1 cellular context compared by ENCODE assay signal in the genomic region with DNA sequence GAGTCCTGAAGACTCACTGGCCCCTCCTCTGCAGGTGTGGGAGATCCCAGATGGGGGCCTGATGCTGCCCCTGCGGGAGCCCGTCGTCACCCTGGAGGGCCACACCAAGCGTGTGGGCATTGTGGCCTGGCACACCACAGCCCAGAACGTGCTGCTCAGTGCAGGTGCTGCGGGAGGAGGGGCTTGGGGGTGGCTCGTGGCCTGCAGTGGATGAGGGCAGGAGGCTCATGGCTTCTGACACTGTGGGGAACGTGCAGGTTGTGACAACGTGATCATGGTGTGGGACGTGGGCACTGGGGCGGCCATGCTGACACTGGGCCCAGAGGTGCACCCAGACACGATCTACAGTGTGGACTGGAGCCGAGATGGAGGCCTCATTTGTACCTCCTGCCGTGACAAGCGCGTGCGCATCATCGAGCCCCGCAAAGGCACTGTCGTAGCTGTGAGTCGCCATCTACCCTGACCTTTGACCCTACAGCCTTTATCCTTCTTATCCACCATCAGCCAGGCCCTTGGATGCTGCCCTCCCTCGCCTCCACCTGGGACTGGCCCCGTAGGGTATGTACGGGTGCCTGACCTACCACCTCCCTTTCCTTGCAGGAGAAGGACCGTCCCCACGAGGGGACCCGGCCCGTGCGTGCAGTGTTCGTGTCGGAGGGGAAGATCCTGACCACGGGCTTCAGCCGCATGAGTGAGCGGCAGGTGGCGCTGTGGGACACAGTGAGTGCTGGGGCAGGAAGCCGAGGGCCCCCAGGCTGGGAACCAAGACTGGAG.
TF ChIP-seq lines count a peak whose summit lies in the region.

No MANE protein-coding gene starts in this region.

TF ChIP-seq in HepG2, 621 proteins besides CTCF, POLR2A, EP300 and RAD21 (continued from another document):
- no peak for TF ChIP-seq ZNF205 (CRISPR knock-in tag; IDR thresholded peaks at IDR 0.05)
- peak; percentile 64 for TF ChIP-seq ZBTB38 (CRISPR knock-in tag; IDR thresholded peaks at IDR 0.05)
- TF ChIP-seq, protein P1, sequence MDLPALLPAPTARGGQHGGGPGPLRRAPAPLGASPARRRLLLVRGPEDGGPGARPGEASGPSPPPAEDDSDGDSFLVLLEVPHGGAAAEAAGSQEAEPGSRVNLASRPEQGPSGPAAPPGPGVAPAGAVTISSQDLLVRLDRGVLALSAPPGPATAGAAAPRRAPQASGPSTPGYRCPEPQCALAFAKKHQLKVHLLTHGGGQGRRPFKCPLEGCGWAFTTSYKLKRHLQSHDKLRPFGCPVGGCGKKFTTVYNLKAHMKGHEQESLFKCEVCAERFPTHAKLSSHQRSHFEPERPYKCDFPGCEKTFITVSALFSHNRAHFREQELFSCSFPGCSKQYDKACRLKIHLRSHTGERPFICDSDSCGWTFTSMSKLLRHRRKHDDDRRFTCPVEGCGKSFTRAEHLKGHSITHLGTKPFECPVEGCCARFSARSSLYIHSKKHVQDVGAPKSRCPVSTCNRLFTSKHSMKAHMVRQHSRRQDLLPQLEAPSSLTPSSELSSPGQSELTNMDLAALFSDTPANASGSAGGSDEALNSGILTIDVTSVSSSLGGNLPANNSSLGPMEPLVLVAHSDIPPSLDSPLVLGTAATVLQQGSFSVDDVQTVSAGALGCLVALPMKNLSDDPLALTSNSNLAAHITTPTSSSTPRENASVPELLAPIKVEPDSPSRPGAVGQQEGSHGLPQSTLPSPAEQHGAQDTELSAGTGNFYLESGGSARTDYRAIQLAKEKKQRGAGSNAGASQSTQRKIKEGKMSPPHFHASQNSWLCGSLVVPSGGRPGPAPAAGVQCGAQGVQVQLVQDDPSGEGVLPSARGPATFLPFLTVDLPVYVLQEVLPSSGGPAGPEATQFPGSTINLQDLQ (CRISPR knock-in tag; IDR thresholded peaks at IDR 0.05), result no peak
- 0 out of 2 replicates have a peak, but pooled peaks have one; percentile 49 for TF ChIP-seq FOXC1 (CRISPR knock-in tag; IDR thresholded peaks at IDR 0.05; ENCODE audit: borderline replicate concordance)
- no peak for TF ChIP-seq SPEN (CRISPR knock-in tag; IDR thresholded peaks at IDR 0.05; ENCODE audit: low read depth)
- TF ChIP-seq SMAD9 (CRISPR knock-in tag; IDR thresholded peaks at IDR 0.05), result no peak
- no peak for TF ChIP-seq MAF1 (CRISPR knock-in tag; IDR thresholded peaks at IDR 0.05; ENCODE audit: borderline replicate concordance)
- TF ChIP-seq SRSF4 (IDR thresholded peaks at IDR 0.05; ENCODE audit: low read depth, low read length, poor library complexity, severe bottlenecking), result no peak
- peak; percentile 38 for TF ChIP-seq RBM39 (IDR thresholded peaks at IDR 0.05; ENCODE audit: low read depth, low read length, poor library complexity, severe bottlenecking)
- TF ChIP-seq, protein P2, sequence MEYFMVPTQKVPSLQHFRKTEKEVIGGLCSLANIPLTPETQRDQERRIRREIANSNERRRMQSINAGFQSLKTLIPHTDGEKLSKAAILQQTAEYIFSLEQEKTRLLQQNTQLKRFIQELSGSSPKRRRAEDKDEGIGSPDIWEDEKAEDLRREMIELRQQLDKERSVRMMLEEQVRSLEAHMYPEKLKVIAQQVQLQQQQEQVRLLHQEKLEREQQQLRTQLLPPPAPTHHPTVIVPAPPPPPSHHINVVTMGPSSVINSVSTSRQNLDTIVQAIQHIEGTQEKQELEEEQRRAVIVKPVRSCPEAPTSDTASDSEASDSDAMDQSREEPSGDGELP (IDR thresholded peaks at IDR 0.05; ENCODE audit: borderline replicate concordance, low read depth), result no peak
- 0 out of 2 replicates have a peak, but pooled peaks have one; percentile 15 for TF ChIP-seq ZNF891 (CRISPR knock-in tag; IDR thresholded peaks at IDR 0.05)
- peak; percentile 37; the same call in 1 of the 2 replicates for TF ChIP-seq ZNF788 (CRISPR knock-in tag; IDR thresholded peaks at IDR 0.05; ENCODE audit: borderline replicate concordance)
- TF ChIP-seq ZNF549 (CRISPR knock-in tag; IDR thresholded peaks at IDR 0.05), result no peak
- no peak for TF ChIP-seq ZNF747 (CRISPR knock-in tag; IDR thresholded peaks at IDR 0.05; ENCODE audit: borderline replicate concordance)
- peak; percentile 29 for TF ChIP-seq TEAD3 (CRISPR knock-in tag; optimal IDR thresholded peaks at IDR 0.05; ENCODE audit: borderline replicate concordance)
- no peak for TF ChIP-seq KDM6A (CRISPR knock-in tag; IDR thresholded peaks at IDR 0.05; ENCODE audit: low read depth)
- TF ChIP-seq, protein P3, sequence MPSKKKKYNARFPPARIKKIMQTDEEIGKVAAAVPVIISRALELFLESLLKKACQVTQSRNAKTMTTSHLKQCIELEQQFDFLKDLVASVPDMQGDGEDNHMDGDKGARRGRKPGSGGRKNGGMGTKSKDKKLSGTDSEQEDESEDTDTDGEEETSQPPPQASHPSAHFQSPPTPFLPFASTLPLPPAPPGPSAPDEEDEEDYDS (CRISPR knock-in tag; IDR thresholded peaks at IDR 0.05), result no peak
- TF ChIP-seq ISX (CRISPR knock-in tag; conservative IDR thresholded peaks at IDR 0.05), result no peak
- TF ChIP-seq ZFYVE20 (CRISPR knock-in tag; IDR thresholded peaks at IDR 0.05; ENCODE audit: borderline replicate concordance, low read depth), result no peak
- TF ChIP-seq ZNF572 (CRISPR knock-in tag; IDR thresholded peaks at IDR 0.05), result no peak
- TF ChIP-seq HCFC1 (IDR thresholded peaks at IDR 0.05; ENCODE audit: low read depth, low read length), result no peak
- TF ChIP-seq, protein P4, sequence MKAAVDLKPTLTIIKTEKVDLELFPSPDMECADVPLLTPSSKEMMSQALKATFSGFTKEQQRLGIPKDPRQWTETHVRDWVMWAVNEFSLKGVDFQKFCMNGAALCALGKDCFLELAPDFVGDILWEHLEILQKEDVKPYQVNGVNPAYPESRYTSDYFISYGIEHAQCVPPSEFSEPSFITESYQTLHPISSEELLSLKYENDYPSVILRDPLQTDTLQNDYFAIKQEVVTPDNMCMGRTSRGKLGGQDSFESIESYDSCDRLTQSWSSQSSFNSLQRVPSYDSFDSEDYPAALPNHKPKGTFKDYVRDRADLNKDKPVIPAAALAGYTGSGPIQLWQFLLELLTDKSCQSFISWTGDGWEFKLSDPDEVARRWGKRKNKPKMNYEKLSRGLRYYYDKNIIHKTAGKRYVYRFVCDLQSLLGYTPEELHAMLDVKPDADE (CRISPR knock-in tag; IDR thresholded peaks at IDR 0.05), result no peak
- TF ChIP-seq, protein P5, sequence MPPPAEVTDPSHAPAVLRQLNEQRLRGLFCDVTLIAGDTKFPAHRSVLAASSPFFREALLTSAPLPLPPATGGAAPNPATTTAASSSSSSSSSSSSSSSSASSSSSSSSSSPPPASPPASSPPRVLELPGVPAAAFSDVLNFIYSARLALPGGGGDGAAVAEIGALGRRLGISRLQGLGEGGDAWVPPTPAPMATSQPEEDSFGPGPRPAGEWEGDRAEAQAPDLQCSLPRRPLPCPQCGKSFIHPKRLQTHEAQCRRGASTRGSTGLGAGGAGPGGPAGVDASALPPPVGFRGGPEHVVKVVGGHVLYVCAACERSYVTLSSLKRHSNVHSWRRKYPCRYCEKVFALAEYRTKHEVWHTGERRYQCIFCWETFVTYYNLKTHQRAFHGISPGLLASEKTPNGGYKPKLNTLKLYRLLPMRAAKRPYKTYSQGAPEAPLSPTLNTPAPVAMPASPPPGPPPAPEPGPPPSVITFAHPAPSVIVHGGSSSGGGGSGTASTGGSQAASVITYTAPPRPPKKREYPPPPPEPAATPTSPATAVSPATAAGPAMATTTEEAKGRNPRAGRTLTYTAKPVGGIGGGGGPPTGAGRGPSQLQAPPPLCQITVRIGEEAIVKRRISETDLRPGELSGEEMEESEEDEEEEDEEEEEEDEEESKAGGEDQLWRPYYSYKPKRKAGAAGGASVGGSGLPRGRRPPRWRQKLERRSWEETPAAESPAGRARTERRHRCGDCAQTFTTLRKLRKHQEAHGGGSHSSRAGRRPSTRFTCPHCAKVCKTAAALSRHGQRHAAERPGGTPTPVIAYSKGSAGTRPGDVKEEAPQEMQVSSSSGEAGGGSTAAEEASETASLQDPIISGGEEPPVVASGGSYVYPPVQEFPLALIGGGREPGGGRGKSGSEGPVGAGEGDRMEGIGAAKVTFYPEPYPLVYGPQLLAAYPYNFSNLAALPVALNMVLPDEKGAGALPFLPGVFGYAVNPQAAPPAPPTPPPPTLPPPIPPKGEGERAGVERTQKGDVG (CRISPR knock-in tag; IDR thresholded peaks at IDR 0.05; ENCODE audit: borderline replicate concordance), result 0 out of 2 replicates have a peak, but pooled peaks have one; percentile 21
